ENCODE assay signal across 1 cellular context in the genomic region with DNA sequence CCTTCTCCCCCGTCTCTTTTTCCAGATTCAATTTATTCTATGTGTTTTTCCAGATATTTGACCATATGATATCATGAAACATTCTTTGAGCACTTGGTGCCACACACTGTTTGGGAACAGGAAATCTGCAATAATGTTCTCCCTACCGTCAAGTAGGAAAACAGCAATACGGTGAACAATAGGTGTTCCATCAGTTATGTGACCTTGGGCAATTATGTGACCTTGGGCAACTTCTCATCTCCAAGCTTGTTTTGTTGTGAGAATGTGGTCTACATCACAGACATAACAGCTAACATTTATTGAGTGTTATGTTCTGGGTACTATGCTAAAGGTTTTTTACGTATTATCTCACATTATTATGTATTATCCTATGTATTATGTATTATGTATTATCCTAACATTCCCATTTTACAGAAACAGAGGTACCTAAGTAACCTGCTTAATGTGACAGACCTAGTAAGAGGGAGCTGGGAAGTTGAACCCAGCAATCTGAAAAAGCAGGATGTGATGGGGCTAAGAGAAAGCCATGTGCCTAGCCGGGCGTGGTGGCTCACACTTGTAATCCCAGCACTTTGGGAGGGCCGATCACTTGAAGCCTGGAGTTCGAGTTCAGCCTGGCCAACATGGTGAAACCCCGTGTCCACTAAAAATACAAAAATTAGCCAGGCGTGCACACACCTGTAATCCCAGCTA.
A peak's percentile ranks its signal among the peaks of the same experiment; 100 is the strongest.
TF ChIP-seq lines count a peak whose summit lies in the region.

No MANE protein-coding gene starts in this region.

TF ChIP-seq in HepG2, 621 proteins besides CTCF, POLR2A, EP300 and RAD21 (continues in another document):
- TF ChIP-seq PRDM4 (CRISPR knock-in tag; IDR thresholded peaks at IDR 0.05; ENCODE audit: borderline replicate concordance) (no peak), NCOA2 (CRISPR knock-in tag; IDR thresholded peaks at IDR 0.05) (0 out of 2 replicates have a peak, but pooled peaks have one; percentile 31), AGO2 (optimal IDR thresholded peaks at IDR 0.05; ENCODE audit: low read depth, low read length) (no peak), PAWR (CRISPR knock-in tag; IDR thresholded peaks at IDR 0.05; ENCODE audit: borderline replicate concordance) (no peak), NR2F6 (IDR thresholded peaks at IDR 0.05) (no peak), NR2F6 (CRISPR knock-in tag; IDR thresholded peaks at IDR 0.05) (peak; percentile 26; the same call in 1 of the 2 replicates), ADNP (CRISPR knock-in tag; IDR thresholded peaks at IDR 0.05) (no peak), POLR2G (IDR thresholded peaks at IDR 0.05; ENCODE audit: low read depth, low read length) (no peak), SAP130 (CRISPR knock-in tag; IDR thresholded peaks at IDR 0.05; ENCODE audit: low read depth) (peak; percentile 31; the same call in 1 of the 2 replicates), ZMAT3 (CRISPR knock-in tag; conservative IDR thresholded peaks at IDR 0.05) (no peak), HNRNPL (IDR thresholded peaks at IDR 0.05; ENCODE audit: low read depth, low read length) (no peak), ZMYM4 (CRISPR knock-in tag; IDR thresholded peaks at IDR 0.05) (no peak), ATF4 (CRISPR knock-in tag; IDR thresholded peaks at IDR 0.05) (no peak), KAT8 (CRISPR knock-in tag; IDR thresholded peaks at IDR 0.05) (no peak), HNRNPK (IDR thresholded peaks at IDR 0.05; ENCODE audit: low read depth, low read length, poor library complexity, severe bottlenecking) (no peak), CENPBD1 (CRISPR knock-in tag; IDR thresholded peaks at IDR 0.05; ENCODE audit: borderline replicate concordance, low read depth) (no peak), NBN (conservative IDR thresholded peaks at IDR 0.05) (no peak), ONECUT2 (CRISPR knock-in tag; IDR thresholded peaks at IDR 0.05) (no peak), ZNF17 (CRISPR knock-in tag; IDR thresholded peaks at IDR 0.05) (no peak), MTF1 (CRISPR knock-in tag; IDR thresholded peaks at IDR 0.05) (no peak), BRCA1 (CRISPR knock-in tag; IDR thresholded peaks at IDR 0.05) (no peak), SOX5 (CRISPR knock-in tag; IDR thresholded peaks at IDR 0.05; ENCODE audit: borderline replicate concordance) (peak; percentile 76; the same call in 1 of the 2 replicates), PRDM15 (CRISPR knock-in tag; IDR thresholded peaks at IDR 0.05) (no peak), ZKSCAN8 (CRISPR knock-in tag; IDR thresholded peaks at IDR 0.05; ENCODE audit: borderline replicate concordance) (no peak), ESRRA (CRISPR knock-in tag; IDR thresholded peaks at IDR 0.05; ENCODE audit: low read depth) (peak; percentile 70), SMARCE1 (IDR thresholded peaks at IDR 0.05; ENCODE audit: borderline replicate concordance) (no peak), TEAD3 (CRISPR knock-in tag; optimal IDR thresholded peaks at IDR 0.05; ENCODE audit: borderline replicate concordance) (peak; percentile 40), NR1H2 (CRISPR knock-in tag; IDR thresholded peaks at IDR 0.05; ENCODE audit: borderline replicate concordance, low read depth) (no peak), PITX1 (CRISPR knock-in tag; IDR thresholded peaks at IDR 0.05) (no peak), RNF219 (CRISPR knock-in tag; IDR thresholded peaks at IDR 0.05) (no peak), SATB2 (CRISPR knock-in tag; IDR thresholded peaks at IDR 0.05) (no peak), ZSCAN25 (CRISPR knock-in tag; IDR thresholded peaks at IDR 0.05) (no peak), RFXANK (CRISPR knock-in tag; IDR thresholded peaks at IDR 0.05) (no peak), HOXA5 (CRISPR knock-in tag; IDR thresholded peaks at IDR 0.05) (no peak), ZNF230 (CRISPR knock-in tag; IDR thresholded peaks at IDR 0.05) (no peak), CSRNP1 (CRISPR knock-in tag; IDR thresholded peaks at IDR 0.05) (no peak), SNAI1 (CRISPR knock-in tag; IDR thresholded peaks at IDR 0.05; ENCODE audit: borderline replicate concordance) (no peak), ZNF768 (CRISPR knock-in tag; IDR thresholded peaks at IDR 0.05) (no peak), SOX6 (IDR thresholded peaks at IDR 0.05) (no peak), SOX6 (CRISPR knock-in tag; IDR thresholded peaks at IDR 0.05) (peak; percentile 65), SKI (IDR thresholded peaks at IDR 0.05; ENCODE audit: partially characterized antibody) (no peak), ZNF552 (CRISPR knock-in tag; IDR thresholded peaks at IDR 0.05; ENCODE audit: borderline replicate concordance) (no peak), ZNF703 (CRISPR knock-in tag; IDR thresholded peaks at IDR 0.05; ENCODE audit: borderline replicate concordance) (no peak), FOSL2 (CRISPR knock-in tag; IDR thresholded peaks at IDR 0.05) (peak; percentile 31)
- TF ChIP-seq, protein P1, sequence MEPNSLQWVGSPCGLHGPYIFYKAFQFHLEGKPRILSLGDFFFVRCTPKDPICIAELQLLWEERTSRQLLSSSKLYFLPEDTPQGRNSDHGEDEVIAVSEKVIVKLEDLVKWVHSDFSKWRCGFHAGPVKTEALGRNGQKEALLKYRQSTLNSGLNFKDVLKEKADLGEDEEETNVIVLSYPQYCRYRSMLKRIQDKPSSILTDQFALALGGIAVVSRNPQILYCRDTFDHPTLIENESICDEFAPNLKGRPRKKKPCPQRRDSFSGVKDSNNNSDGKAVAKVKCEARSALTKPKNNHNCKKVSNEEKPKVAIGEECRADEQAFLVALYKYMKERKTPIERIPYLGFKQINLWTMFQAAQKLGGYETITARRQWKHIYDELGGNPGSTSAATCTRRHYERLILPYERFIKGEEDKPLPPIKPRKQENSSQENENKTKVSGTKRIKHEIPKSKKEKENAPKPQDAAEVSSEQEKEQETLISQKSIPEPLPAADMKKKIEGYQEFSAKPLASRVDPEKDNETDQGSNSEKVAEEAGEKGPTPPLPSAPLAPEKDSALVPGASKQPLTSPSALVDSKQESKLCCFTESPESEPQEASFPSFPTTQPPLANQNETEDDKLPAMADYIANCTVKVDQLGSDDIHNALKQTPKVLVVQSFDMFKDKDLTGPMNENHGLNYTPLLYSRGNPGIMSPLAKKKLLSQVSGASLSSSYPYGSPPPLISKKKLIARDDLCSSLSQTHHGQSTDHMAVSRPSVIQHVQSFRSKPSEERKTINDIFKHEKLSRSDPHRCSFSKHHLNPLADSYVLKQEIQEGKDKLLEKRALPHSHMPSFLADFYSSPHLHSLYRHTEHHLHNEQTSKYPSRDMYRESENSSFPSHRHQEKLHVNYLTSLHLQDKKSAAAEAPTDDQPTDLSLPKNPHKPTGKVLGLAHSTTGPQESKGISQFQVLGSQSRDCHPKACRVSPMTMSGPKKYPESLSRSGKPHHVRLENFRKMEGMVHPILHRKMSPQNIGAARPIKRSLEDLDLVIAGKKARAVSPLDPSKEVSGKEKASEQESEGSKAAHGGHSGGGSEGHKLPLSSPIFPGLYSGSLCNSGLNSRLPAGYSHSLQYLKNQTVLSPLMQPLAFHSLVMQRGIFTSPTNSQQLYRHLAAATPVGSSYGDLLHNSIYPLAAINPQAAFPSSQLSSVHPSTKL (CRISPR knock-in tag; IDR thresholded peaks at IDR 0.05), result peak; percentile 27; the same call in 1 of the 2 replicates
- TF ChIP-seq, protein P2, sequence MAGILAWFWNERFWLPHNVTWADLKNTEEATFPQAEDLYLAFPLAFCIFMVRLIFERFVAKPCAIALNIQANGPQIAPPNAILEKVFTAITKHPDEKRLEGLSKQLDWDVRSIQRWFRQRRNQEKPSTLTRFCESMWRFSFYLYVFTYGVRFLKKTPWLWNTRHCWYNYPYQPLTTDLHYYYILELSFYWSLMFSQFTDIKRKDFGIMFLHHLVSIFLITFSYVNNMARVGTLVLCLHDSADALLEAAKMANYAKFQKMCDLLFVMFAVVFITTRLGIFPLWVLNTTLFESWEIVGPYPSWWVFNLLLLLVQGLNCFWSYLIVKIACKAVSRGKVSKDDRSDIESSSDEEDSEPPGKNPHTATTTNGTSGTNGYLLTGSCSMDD (CRISPR knock-in tag; IDR thresholded peaks at IDR 0.05), result no peak
- TF ChIP-seq, protein P3, sequence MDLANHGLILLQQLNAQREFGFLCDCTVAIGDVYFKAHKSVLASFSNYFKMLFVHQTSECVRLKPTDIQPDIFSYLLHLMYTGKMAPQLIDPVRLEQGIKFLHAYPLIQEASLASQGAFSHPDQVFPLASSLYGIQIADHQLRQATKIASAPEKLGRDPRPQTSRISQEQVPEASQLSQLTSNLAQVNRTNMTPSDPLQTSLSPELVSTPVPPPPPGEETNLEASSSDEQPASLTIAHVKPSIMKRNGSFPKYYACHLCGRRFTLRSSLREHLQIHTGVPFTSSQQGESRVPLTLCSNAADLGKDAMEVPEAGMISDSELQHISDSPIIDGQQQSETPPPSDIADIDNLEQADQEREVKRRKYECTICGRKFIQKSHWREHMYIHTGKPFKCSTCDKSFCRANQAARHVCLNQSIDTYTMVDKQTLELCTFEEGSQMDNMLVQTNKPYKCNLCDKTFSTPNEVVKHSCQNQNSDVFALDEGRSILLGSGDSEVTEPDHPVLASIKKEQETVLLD (CRISPR knock-in tag; IDR thresholded peaks at IDR 0.05; ENCODE audit: low read depth), result no peak
